1 cellular context compared by ENCODE assay signal in genomic region chr9:98861881-98862501, GRCh38.
TF ChIP-seq lines count a peak whose summit lies in the region.

No MANE protein-coding gene starts in this region.

TF ChIP-seq in GM23338, 12 proteins besides CTCF, POLR2A, EP300 and RAD21 (continued from another document):
- no peak for TF ChIP-seq ZNF462 (CRISPR knock-in tag; IDR thresholded peaks at IDR 0.05)
- no peak for TF ChIP-seq STAT1 (IDR thresholded peaks at IDR 0.05; ENCODE audit: unreplicated experiment)
- TF ChIP-seq CREB1 (CRISPR knock-in tag; IDR thresholded peaks at IDR 0.05; ENCODE audit: low read depth), result no peak
- TF ChIP-seq, protein P1, sequence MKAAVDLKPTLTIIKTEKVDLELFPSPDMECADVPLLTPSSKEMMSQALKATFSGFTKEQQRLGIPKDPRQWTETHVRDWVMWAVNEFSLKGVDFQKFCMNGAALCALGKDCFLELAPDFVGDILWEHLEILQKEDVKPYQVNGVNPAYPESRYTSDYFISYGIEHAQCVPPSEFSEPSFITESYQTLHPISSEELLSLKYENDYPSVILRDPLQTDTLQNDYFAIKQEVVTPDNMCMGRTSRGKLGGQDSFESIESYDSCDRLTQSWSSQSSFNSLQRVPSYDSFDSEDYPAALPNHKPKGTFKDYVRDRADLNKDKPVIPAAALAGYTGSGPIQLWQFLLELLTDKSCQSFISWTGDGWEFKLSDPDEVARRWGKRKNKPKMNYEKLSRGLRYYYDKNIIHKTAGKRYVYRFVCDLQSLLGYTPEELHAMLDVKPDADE (IDR thresholded peaks at IDR 0.05), result no peak
- no peak for TF ChIP-seq ZNF114 (CRISPR knock-in tag; IDR thresholded peaks at IDR 0.05)
- no peak for TF ChIP-seq POLR2AphosphoS5 (IDR thresholded peaks at IDR 0.05; ENCODE audit: low read depth)
- TF ChIP-seq EZH2 (IDR thresholded peaks at IDR 0.05; ENCODE audit: low read depth, unreplicated experiment), result no peak
